ENCODE assay signal across 1 cellular context in the genomic region with DNA sequence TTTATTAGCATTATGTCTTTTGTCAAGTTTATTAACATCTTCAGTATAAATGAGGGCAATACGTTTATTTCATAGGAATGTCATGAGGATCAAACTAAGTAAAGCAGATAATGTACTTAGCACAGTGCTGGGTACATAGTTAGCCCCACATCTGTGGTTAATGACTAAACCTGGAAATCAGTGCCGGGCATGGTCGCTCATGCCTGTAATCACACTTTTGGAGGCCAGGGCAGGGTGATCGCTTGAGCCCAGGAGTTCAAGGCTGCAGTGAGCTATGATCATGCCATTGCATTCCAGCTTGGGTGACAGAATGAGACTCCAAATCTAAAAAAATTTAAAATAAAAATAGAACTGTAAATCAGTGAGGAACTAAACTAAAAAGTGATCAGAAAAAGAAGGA.
TF ChIP-seq lines count a peak whose summit lies in the region.

No MANE protein-coding gene starts in this region.

TF ChIP-seq in HepG2, 621 proteins besides CTCF, POLR2A, EP300 and RAD21 (continued from another document and continues in another):
- TF ChIP-seq, protein P1, sequence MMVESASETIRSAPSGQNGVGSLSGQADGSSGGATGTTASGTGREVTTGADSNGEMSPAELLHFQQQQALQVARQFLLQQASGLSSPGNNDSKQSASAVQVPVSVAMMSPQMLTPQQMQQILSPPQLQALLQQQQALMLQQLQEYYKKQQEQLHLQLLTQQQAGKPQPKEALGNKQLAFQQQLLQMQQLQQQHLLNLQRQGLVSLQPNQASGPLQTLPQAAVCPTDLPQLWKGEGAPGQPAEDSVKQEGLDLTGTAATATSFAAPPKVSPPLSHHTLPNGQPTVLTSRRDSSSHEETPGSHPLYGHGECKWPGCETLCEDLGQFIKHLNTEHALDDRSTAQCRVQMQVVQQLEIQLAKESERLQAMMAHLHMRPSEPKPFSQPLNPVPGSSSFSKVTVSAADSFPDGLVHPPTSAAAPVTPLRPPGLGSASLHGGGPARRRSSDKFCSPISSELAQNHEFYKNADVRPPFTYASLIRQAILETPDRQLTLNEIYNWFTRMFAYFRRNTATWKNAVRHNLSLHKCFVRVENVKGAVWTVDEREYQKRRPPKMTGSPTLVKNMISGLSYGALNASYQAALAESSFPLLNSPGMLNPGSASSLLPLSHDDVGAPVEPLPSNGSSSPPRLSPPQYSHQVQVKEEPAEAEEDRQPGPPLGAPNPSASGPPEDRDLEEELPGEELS (CRISPR knock-in tag; IDR thresholded peaks at IDR 0.05), result peak; percentile 51
- TF ChIP-seq TCF7L2 (IDR thresholded peaks at IDR 0.05; ENCODE audit: low read depth, low read length) (no peak), NR2C2 (CRISPR knock-in tag; IDR thresholded peaks at IDR 0.05; ENCODE audit: borderline replicate concordance) (peak; percentile 41; the same call in 1 of the 2 replicates), ZIK1 (CRISPR knock-in tag; IDR thresholded peaks at IDR 0.05; ENCODE audit: borderline replicate concordance, low read depth) (no peak), ELF3 (CRISPR knock-in tag; IDR thresholded peaks at IDR 0.05) (peak; percentile 42; the same call in 1 of the 2 replicates), RCOR2 (CRISPR knock-in tag; IDR thresholded peaks at IDR 0.05) (peak; percentile 57; the same call in 1 of the 2 replicates), ZNF605 (CRISPR knock-in tag; IDR thresholded peaks at IDR 0.05) (no peak), ZNF747 (CRISPR knock-in tag; IDR thresholded peaks at IDR 0.05; ENCODE audit: borderline replicate concordance) (no peak), KLF11 (CRISPR knock-in tag; IDR thresholded peaks at IDR 0.05) (no peak), ZNF614 (CRISPR knock-in tag; IDR thresholded peaks at IDR 0.05; ENCODE audit: borderline replicate concordance) (no peak), SOX6 (IDR thresholded peaks at IDR 0.05) (no peak), SOX6 (CRISPR knock-in tag; IDR thresholded peaks at IDR 0.05) (peak; percentile 63), NFIC (IDR thresholded peaks at IDR 0.05; ENCODE audit: low read length) (no peak), ARNT2 (CRISPR knock-in tag; IDR thresholded peaks at IDR 0.05; ENCODE audit: low read depth) (no peak), ERF (CRISPR knock-in tag; IDR thresholded peaks at IDR 0.05) (0 out of 2 replicates have a peak, but pooled peaks have one; percentile 18), HDAC2 (CRISPR knock-in tag; IDR thresholded peaks at IDR 0.05) (0 out of 2 replicates have a peak, but pooled peaks have one; percentile 39), ZSCAN9 (CRISPR knock-in tag; IDR thresholded peaks at IDR 0.05; ENCODE audit: borderline replicate concordance) (0 out of 2 replicates have a peak, but pooled peaks have one; percentile 28), FOXP1 (IDR thresholded peaks at IDR 0.05) (no peak), FOXP1 (CRISPR knock-in tag; IDR thresholded peaks at IDR 0.05) (peak; percentile 53), MIXL1 (CRISPR knock-in tag; IDR thresholded peaks at IDR 0.05) (peak; percentile 88), ZNF350 (CRISPR knock-in tag; IDR thresholded peaks at IDR 0.05; ENCODE audit: borderline replicate concordance, low read depth) (no peak), ZNF644 (CRISPR knock-in tag; IDR thresholded peaks at IDR 0.05; ENCODE audit: low read depth) (peak; percentile 58; the same call in 1 of the 2 replicates), ZNF816 (CRISPR knock-in tag; IDR thresholded peaks at IDR 0.05; ENCODE audit: borderline replicate concordance) (no peak), SALL1 (CRISPR knock-in tag; IDR thresholded peaks at IDR 0.05) (peak; percentile 96), ZMYM2 (CRISPR knock-in tag; IDR thresholded peaks at IDR 0.05) (peak; percentile 55; the same call in 1 of the 2 replicates), RARA (CRISPR knock-in tag; IDR thresholded peaks at IDR 0.05) (peak; percentile 89), FOSL2 (CRISPR knock-in tag; IDR thresholded peaks at IDR 0.05) (peak; percentile 67), ISL2 (CRISPR knock-in tag; IDR thresholded peaks at IDR 0.05) (peak; percentile 54; the same call in 1 of the 2 replicates), FOXA3 (CRISPR knock-in tag; IDR thresholded peaks at IDR 0.05) (peak; percentile 56; the same call in 1 of the 2 replicates), BCL6 (CRISPR knock-in tag; IDR thresholded peaks at IDR 0.05) (peak; percentile 52; the same call in 1 of the 2 replicates), SMARCC2 (IDR thresholded peaks at IDR 0.05) (no peak), HOXA5 (CRISPR knock-in tag; IDR thresholded peaks at IDR 0.05) (peak; percentile 66; the same call in 1 of the 2 replicates), ZNF792 (CRISPR knock-in tag; IDR thresholded peaks at IDR 0.05) (peak; percentile 54; the same call in 1 of the 2 replicates), ZNF501 (CRISPR knock-in tag; IDR thresholded peaks at IDR 0.05) (no peak)
- TF ChIP-seq, protein P2, sequence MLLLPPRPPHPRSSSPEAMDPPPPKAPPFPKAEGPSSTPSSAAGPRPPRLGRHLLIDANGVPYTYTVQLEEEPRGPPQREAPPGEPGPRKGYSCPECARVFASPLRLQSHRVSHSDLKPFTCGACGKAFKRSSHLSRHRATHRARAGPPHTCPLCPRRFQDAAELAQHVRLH (CRISPR knock-in tag; IDR thresholded peaks at IDR 0.05; ENCODE audit: borderline replicate concordance, low read depth), result no peak
- TF ChIP-seq, protein P3, sequence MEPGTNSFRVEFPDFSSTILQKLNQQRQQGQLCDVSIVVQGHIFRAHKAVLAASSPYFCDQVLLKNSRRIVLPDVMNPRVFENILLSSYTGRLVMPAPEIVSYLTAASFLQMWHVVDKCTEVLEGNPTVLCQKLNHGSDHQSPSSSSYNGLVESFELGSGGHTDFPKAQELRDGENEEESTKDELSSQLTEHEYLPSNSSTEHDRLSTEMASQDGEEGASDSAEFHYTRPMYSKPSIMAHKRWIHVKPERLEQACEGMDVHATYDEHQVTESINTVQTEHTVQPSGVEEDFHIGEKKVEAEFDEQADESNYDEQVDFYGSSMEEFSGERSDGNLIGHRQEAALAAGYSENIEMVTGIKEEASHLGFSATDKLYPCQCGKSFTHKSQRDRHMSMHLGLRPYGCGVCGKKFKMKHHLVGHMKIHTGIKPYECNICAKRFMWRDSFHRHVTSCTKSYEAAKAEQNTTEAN (CRISPR knock-in tag; conservative IDR thresholded peaks at IDR 0.05), result peak; percentile 58; the same call in 1 of the 2 replicates
- TF ChIP-seq, protein P4, sequence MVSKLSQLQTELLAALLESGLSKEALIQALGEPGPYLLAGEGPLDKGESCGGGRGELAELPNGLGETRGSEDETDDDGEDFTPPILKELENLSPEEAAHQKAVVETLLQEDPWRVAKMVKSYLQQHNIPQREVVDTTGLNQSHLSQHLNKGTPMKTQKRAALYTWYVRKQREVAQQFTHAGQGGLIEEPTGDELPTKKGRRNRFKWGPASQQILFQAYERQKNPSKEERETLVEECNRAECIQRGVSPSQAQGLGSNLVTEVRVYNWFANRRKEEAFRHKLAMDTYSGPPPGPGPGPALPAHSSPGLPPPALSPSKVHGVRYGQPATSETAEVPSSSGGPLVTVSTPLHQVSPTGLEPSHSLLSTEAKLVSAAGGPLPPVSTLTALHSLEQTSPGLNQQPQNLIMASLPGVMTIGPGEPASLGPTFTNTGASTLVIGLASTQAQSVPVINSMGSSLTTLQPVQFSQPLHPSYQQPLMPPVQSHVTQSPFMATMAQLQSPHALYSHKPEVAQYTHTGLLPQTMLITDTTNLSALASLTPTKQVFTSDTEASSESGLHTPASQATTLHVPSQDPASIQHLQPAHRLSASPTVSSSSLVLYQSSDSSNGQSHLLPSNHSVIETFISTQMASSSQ (IDR thresholded peaks at IDR 0.05; ENCODE audit: low read depth), result peak; percentile 92
- TF ChIP-seq, protein P4 (CRISPR knock-in tag; IDR thresholded peaks at IDR 0.05; ENCODE audit: borderline replicate concordance), result peak; percentile 75; the same call in 1 of the 2 replicates
- TF ChIP-seq, protein P5, sequence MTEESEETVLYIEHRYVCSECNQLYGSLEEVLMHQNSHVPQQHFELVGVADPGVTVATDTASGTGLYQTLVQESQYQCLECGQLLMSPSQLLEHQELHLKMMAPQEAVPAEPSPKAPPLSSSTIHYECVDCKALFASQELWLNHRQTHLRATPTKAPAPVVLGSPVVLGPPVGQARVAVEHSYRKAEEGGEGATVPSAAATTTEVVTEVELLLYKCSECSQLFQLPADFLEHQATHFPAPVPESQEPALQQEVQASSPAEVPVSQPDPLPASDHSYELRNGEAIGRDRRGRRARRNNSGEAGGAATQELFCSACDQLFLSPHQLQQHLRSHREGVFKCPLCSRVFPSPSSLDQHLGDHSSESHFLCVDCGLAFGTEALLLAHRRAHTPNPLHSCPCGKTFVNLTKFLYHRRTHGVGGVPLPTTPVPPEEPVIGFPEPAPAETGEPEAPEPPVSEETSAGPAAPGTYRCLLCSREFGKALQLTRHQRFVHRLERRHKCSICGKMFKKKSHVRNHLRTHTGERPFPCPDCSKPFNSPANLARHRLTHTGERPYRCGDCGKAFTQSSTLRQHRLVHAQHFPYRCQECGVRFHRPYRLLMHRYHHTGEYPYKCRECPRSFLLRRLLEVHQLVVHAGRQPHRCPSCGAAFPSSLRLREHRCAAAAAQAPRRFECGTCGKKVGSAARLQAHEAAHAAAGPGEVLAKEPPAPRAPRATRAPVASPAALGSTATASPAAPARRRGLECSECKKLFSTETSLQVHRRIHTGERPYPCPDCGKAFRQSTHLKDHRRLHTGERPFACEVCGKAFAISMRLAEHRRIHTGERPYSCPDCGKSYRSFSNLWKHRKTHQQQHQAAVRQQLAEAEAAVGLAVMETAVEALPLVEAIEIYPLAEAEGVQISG (CRISPR knock-in tag; IDR thresholded peaks at IDR 0.05), result peak; percentile 47; the same call in 1 of the 2 replicates
- TF ChIP-seq, protein P6, sequence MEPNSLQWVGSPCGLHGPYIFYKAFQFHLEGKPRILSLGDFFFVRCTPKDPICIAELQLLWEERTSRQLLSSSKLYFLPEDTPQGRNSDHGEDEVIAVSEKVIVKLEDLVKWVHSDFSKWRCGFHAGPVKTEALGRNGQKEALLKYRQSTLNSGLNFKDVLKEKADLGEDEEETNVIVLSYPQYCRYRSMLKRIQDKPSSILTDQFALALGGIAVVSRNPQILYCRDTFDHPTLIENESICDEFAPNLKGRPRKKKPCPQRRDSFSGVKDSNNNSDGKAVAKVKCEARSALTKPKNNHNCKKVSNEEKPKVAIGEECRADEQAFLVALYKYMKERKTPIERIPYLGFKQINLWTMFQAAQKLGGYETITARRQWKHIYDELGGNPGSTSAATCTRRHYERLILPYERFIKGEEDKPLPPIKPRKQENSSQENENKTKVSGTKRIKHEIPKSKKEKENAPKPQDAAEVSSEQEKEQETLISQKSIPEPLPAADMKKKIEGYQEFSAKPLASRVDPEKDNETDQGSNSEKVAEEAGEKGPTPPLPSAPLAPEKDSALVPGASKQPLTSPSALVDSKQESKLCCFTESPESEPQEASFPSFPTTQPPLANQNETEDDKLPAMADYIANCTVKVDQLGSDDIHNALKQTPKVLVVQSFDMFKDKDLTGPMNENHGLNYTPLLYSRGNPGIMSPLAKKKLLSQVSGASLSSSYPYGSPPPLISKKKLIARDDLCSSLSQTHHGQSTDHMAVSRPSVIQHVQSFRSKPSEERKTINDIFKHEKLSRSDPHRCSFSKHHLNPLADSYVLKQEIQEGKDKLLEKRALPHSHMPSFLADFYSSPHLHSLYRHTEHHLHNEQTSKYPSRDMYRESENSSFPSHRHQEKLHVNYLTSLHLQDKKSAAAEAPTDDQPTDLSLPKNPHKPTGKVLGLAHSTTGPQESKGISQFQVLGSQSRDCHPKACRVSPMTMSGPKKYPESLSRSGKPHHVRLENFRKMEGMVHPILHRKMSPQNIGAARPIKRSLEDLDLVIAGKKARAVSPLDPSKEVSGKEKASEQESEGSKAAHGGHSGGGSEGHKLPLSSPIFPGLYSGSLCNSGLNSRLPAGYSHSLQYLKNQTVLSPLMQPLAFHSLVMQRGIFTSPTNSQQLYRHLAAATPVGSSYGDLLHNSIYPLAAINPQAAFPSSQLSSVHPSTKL (CRISPR knock-in tag; IDR thresholded peaks at IDR 0.05), result peak; percentile 86
- TF ChIP-seq, protein P7, sequence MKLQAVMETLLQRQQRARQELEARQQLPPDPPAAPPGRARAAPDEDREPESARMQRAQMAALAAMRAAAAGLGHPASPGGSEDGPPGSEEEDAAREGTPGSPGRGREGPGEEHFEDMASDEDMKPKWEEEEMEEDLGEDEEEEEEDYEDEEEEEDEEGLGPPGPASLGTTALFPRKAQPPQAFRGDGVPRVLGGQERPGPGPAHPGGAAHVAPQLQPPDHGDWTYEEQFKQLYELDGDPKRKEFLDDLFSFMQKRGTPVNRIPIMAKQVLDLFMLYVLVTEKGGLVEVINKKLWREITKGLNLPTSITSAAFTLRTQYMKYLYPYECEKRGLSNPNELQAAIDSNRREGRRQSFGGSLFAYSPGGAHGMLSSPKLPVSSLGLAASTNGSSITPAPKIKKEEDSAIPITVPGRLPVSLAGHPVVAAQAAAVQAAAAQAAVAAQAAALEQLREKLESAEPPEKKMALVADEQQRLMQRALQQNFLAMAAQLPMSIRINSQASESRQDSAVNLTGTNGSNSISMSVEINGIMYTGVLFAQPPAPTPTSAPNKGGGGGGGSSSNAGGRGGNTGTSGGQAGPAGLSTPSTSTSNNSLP (IDR thresholded peaks at IDR 0.05; ENCODE audit: low read depth, low read length), result peak; percentile 50; the same call in 1 of the 2 replicates
- TF ChIP-seq, protein P8, sequence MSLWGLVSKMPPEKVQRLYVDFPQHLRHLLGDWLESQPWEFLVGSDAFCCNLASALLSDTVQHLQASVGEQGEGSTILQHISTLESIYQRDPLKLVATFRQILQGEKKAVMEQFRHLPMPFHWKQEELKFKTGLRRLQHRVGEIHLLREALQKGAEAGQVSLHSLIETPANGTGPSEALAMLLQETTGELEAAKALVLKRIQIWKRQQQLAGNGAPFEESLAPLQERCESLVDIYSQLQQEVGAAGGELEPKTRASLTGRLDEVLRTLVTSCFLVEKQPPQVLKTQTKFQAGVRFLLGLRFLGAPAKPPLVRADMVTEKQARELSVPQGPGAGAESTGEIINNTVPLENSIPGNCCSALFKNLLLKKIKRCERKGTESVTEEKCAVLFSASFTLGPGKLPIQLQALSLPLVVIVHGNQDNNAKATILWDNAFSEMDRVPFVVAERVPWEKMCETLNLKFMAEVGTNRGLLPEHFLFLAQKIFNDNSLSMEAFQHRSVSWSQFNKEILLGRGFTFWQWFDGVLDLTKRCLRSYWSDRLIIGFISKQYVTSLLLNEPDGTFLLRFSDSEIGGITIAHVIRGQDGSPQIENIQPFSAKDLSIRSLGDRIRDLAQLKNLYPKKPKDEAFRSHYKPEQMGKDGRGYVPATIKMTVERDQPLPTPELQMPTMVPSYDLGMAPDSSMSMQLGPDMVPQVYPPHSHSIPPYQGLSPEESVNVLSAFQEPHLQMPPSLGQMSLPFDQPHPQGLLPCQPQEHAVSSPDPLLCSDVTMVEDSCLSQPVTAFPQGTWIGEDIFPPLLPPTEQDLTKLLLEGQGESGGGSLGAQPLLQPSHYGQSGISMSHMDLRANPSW (CRISPR knock-in tag; IDR thresholded peaks at IDR 0.05; ENCODE audit: borderline replicate concordance), result 0 out of 2 replicates have a peak, but pooled peaks have one; percentile 39
